Comparison of ENCODE assay signal across 24 cellular contexts in the genomic region with DNA sequence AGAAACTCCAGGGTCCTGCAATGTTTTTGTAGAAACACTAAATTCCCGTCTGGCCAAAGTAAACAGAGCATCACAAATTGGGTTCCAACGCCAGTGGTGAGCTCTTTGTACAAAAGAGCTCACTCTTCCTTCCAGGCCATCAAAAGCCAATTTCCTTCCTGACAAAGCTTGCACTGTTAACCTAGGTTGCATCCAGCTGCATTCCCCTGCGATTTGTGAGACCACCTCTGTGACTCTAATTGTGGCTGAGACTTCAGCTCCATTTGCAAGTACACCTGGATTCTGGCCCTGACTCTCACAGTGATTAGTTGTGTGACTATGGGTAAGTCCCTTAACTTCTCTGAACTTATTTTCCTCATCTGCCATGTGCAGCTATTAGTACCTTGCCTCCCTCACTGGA.
"Had no signal": no experiment of that assay in that cellular context is flagged by ENCODE, and none has a peak within 500 bp of the region (broad histone marks: within the 10 kb centered on the region; RNA-seq: fewer than 3 reads in every experiment).

No MANE protein-coding gene starts in this region.

- H3K36me3 ChIP-seq: heart left ventricle, prostate gland, right atrium auricular region, sigmoid colon, stomach, thyroid gland, vagina had no signal

- H3K4me3 Mint-ChIP-seq: mesothelial cell of epicardium; naive B cell; natural killer cell treated with Interleukin-12 subunit alpha and Interleukin-12 subunit beta and Interleukin-15 and Interleukin-18, amount 100 ng/mL, for 72 hours; neural crest cell; stimulated activated effector memory CD8-positive, alpha-beta T cell treated with anti-CD3 and anti-CD28 coated beads, Interleukin-12 subunit alpha, Interleukin-12 subunit beta, amount 100 ng/mL, for 72 hours had no signal

- H3K9me3 Mint-ChIP-seq: mesothelial cell of epicardium; naive B cell; natural killer cell treated with Interleukin-12 subunit alpha and Interleukin-12 subunit beta and Interleukin-15 and Interleukin-18, amount 100 ng/mL, for 72 hours; stimulated activated effector memory CD8-positive, alpha-beta T cell treated with anti-CD3 and anti-CD28 coated beads, Interleukin-12 subunit alpha, Interleukin-12 subunit beta, amount 100 ng/mL, for 72 hours had no signal

- DNase-seq: dorsolateral prefrontal cortex; effector CD4-positive, alpha-beta T cell; heart left ventricle; hippocampal formation; kidney; mesenchymal stem cell; mucosa of descending colon; naive B cell; sigmoid colon; stimulated activated CD4-positive, alpha-beta T cell treated with anti-CD3 and anti-CD28 coated beads, Interleukin-2, amount 100 ng/mL, for 24 hours; stimulated activated CD4-positive, alpha-beta T cell treated with anti-CD3 and anti-CD28 coated beads, Interleukin-4, amount 100 ng/mL, for 24 hours; stimulated activated naive CD4-positive, alpha-beta T cell treated with Interleukin-2 at 50 U/mL for 16 hours; stomach; thyroid gland; trophoblast cell had no signal

- H3K4me1 Mint-ChIP-seq: mesothelial cell of epicardium; naive B cell; stimulated activated effector memory CD8-positive, alpha-beta T cell treated with anti-CD3 and anti-CD28 coated beads, Interleukin-12 subunit alpha, Interleukin-12 subunit beta, amount 100 ng/mL, for 72 hours had no signal

- H3K27me3 Mint-ChIP-seq: naive B cell had no signal

- H3K27ac Mint-ChIP-seq: mesothelial cell of epicardium; naive B cell; natural killer cell treated with Interleukin-12 subunit alpha and Interleukin-12 subunit beta and Interleukin-15 and Interleukin-18, amount 100 ng/mL, for 72 hours; stimulated activated effector memory CD8-positive, alpha-beta T cell treated with anti-CD3 and anti-CD28 coated beads, Interleukin-12 subunit alpha, Interleukin-12 subunit beta, amount 100 ng/mL, for 72 hours had no signal

- H3K4me3 ChIP-seq: dorsolateral prefrontal cortex, heart left ventricle, lung, mucosa of descending colon, prostate gland, right atrium auricular region, sigmoid colon, stomach, thyroid gland, vagina had no signal

- H3K27ac ChIP-seq: dorsolateral prefrontal cortex, heart left ventricle, prostate gland, right atrium auricular region, sigmoid colon, stomach, thyroid gland, vagina had no signal

- H3K27me3 ChIP-seq: right atrium auricular region, sigmoid colon, stomach, thyroid gland, vagina had no signal

- H3K4me1 ChIP-seq: heart left ventricle, prostate gland, right atrium auricular region, sigmoid colon, stomach, thyroid gland, vagina had no signal

- H3K9me3 ChIP-seq: heart left ventricle, mucosa of descending colon, prostate gland, right atrium auricular region, sigmoid colon, thyroid gland, vagina had no signal

- H3K36me3 Mint-ChIP-seq: mesothelial cell of epicardium; naive B cell; natural killer cell treated with Interleukin-12 subunit alpha and Interleukin-12 subunit beta and Interleukin-15 and Interleukin-18, amount 100 ng/mL, for 72 hours; stimulated activated effector memory CD8-positive, alpha-beta T cell treated with anti-CD3 and anti-CD28 coated beads, Interleukin-12 subunit alpha, Interleukin-12 subunit beta, amount 100 ng/mL, for 72 hours had no signal

- ATAC-seq: heart left ventricle; left lobe of liver; mucosa of descending colon; natural killer cell treated with Interleukin-12 subunit alpha and Interleukin-12 subunit beta and Interleukin-15 and Interleukin-18, amount 100 ng/mL, for 72 hours; stimulated activated effector memory CD8-positive, alpha-beta T cell treated with anti-CD3 and anti-CD28 coated beads, Interleukin-12 subunit alpha, Interleukin-12 subunit beta, amount 100 ng/mL, for 72 hours had no signal
